1 cellular context compared by ENCODE assay signal in genomic region chr6:108560463-108561308, GRCh38.
TF ChIP-seq lines count a peak whose summit lies in the region.

Gene FOXO3, plus strand, starts transcription at chr6:108560917. Its CDS starts 292 bp downstream, at chr6:108561209.

TF ChIP-seq in HepG2, 621 proteins besides CTCF, POLR2A, EP300 and RAD21 (continued from another document and continues in another):
- TF ChIP-seq TARDBP (CRISPR knock-in tag; IDR thresholded peaks at IDR 0.05) = peak; percentile 27; the same call in 1 of the 2 replicates
- TF ChIP-seq TFDP2 (CRISPR knock-in tag; IDR thresholded peaks at IDR 0.05) = peak; percentile 73
- 0 out of 2 replicates have a peak, but pooled peaks have one; percentile 20 for TF ChIP-seq FOXC1 (CRISPR knock-in tag; IDR thresholded peaks at IDR 0.05; ENCODE audit: borderline replicate concordance)
- peak; percentile 90 for TF ChIP-seq POLR2G (IDR thresholded peaks at IDR 0.05; ENCODE audit: low read depth, low read length)
- TF ChIP-seq YY1 (IDR thresholded peaks at IDR 0.05; ENCODE audit: insufficient read depth, insufficient replicate concordance, low read depth, low read length) = peak; percentile 30
- no peak for TF ChIP-seq TERF1 (CRISPR knock-in tag; IDR thresholded peaks at IDR 0.05)
- no peak for TF ChIP-seq KAT2B (IDR thresholded peaks at IDR 0.05; ENCODE audit: borderline replicate concordance, low read depth, low read length)
- TF ChIP-seq SAFB2 (CRISPR knock-in tag; IDR thresholded peaks at IDR 0.05; ENCODE audit: borderline replicate concordance, low read depth) = 0 out of 2 replicates have a peak, but pooled peaks have one; percentile 25
- TF ChIP-seq BHLHE40 (IDR thresholded peaks at IDR 0.05; ENCODE audit: low read length) = no peak
- no peak for TF ChIP-seq RORA (CRISPR knock-in tag; IDR thresholded peaks at IDR 0.05)
- no peak for TF ChIP-seq BRD4 (CRISPR knock-in tag; IDR thresholded peaks at IDR 0.05)
- TF ChIP-seq ZNF138 (CRISPR knock-in tag; IDR thresholded peaks at IDR 0.05; ENCODE audit: low read depth) = no peak
- no peak for TF ChIP-seq NFAT5 (CRISPR knock-in tag; IDR thresholded peaks at IDR 0.05)
- TF ChIP-seq ZSCAN30 (CRISPR knock-in tag; IDR thresholded peaks at IDR 0.05) = 0 out of 2 replicates have a peak, but pooled peaks have one; percentile 29
- 0 out of 2 replicates have a peak, but pooled peaks have one; percentile 42 for TF ChIP-seq MYPOP (CRISPR knock-in tag; IDR thresholded peaks at IDR 0.05)
- no peak; the same call in 1 of the 2 replicates for TF ChIP-seq ATF2 (CRISPR knock-in tag; IDR thresholded peaks at IDR 0.05)
- no peak for TF ChIP-seq ZNF441 (CRISPR knock-in tag; IDR thresholded peaks at IDR 0.05; ENCODE audit: borderline replicate concordance)
- TF ChIP-seq PREB (CRISPR knock-in tag; IDR thresholded peaks at IDR 0.05) = no peak
- TF ChIP-seq XRCC5 (optimal IDR thresholded peaks at IDR 0.05; ENCODE audit: low read length) = no peak
- no peak for TF ChIP-seq SP1 (IDR thresholded peaks at IDR 0.05)
- no peak for TF ChIP-seq SP1 (CRISPR knock-in tag; IDR thresholded peaks at IDR 0.05)
- no peak; the same call in 1 of the 2 replicates for TF ChIP-seq ZIK1 (CRISPR knock-in tag; IDR thresholded peaks at IDR 0.05; ENCODE audit: borderline replicate concordance, low read depth)
- TF ChIP-seq KLF11 (CRISPR knock-in tag; IDR thresholded peaks at IDR 0.05) = no peak
- peak; percentile 89 for TF ChIP-seq ZC3H13 (CRISPR knock-in tag; IDR thresholded peaks at IDR 0.05)
- no peak; the same call in 1 of the 2 replicates for TF ChIP-seq IRF2 (CRISPR knock-in tag; IDR thresholded peaks at IDR 0.05)
- no peak; the same call in 1 of the 2 replicates for TF ChIP-seq HDAC2 (CRISPR knock-in tag; IDR thresholded peaks at IDR 0.05)
- no peak for TF ChIP-seq MTA3 (CRISPR knock-in tag; IDR thresholded peaks at IDR 0.05)
- no peak for TF ChIP-seq ZBTB4 (CRISPR knock-in tag; IDR thresholded peaks at IDR 0.05; ENCODE audit: borderline replicate concordance)
- no peak; the same call in 1 of the 2 replicates for TF ChIP-seq ZNF205 (CRISPR knock-in tag; IDR thresholded peaks at IDR 0.05)
- TF ChIP-seq ZBTB20 (CRISPR knock-in tag; IDR thresholded peaks at IDR 0.05; ENCODE audit: borderline replicate concordance, low read depth) = no peak
- no peak for TF ChIP-seq ELF1 (CRISPR knock-in tag; IDR thresholded peaks at IDR 0.05)
- TF ChIP-seq ZNF350 (CRISPR knock-in tag; IDR thresholded peaks at IDR 0.05; ENCODE audit: borderline replicate concordance, low read depth) = peak; percentile 48; the same call in 1 of the 2 replicates
- no peak for TF ChIP-seq FOXM1 (CRISPR knock-in tag; IDR thresholded peaks at IDR 0.05)
- peak; percentile 87 for TF ChIP-seq UBTF (CRISPR knock-in tag; IDR thresholded peaks at IDR 0.05)
- TF ChIP-seq MXD1 (CRISPR knock-in tag; IDR thresholded peaks at IDR 0.05) = peak; percentile 57; the same call in 1 of the 2 replicates
- no peak for TF ChIP-seq ZC3H4 (CRISPR knock-in tag; IDR thresholded peaks at IDR 0.05; ENCODE audit: borderline replicate concordance)
- no peak for TF ChIP-seq CEBPZ (IDR thresholded peaks at IDR 0.05; ENCODE audit: low read length)
- TF ChIP-seq ERF (CRISPR knock-in tag; IDR thresholded peaks at IDR 0.05) = peak; percentile 36; the same call in 1 of the 2 replicates
